Comparison of ENCODE assay signal across 23 cellular contexts in the genomic region with DNA sequence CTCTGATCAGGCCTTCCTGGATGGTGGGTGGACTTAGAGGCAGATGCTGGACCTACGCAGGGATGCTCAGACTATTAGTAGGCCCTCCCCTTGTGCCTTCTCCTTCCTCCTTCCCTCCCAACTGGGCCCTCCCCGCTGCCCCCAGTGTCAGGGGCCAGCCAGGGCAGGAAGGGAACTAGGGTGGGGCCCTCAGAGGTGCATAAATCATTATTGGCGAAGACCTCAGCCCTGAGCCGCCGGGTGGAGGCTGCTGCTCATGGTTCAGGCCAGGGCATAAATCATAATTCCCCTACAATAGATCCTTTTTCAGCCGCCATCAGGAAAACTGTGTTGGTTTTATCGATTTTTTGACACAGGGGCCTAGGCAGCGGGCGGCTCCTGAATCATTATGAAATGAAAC.
"Had no signal": no experiment of that assay in that cellular context is flagged by ENCODE, and none has a peak within 500 bp of the region (broad histone marks: within the 10 kb centered on the region; RNA-seq: fewer than 3 reads in every experiment).

No MANE protein-coding gene starts in this region.

- H3K36me3 ChIP-seq: lower lobe of right lung, right lobe of liver, suprapubic skin, transverse colon, upper lobe of right lung, uterus had no signal

- H3K79me2 ChIP-seq: parathyroid adenoma had no signal

- H3K4me1 ChIP-seq: lower lobe of right lung, parathyroid adenoma, right lobe of liver, suprapubic skin, transverse colon, upper lobe of right lung, uterus had no signal

- ATAC-seq: effector memory CD8-positive, alpha-beta T cell; left ventricle myocardium superior; lower lobe of right lung; natural killer cell; right lobe of liver; stimulated activated naive B cell treated with anti-CD40 and anti-IgM and Interleukin-4, amounts not matched to agents 10 μg/mL and 1 μg/mL and 100 μg/mL, for 72 hours; stimulated activated naive CD8-positive, alpha-beta T cell treated with anti-CD3 and anti-CD28 coated beads, Interleukin-15, amount 100 ng/mL, for 72 hours; upper lobe of right lung had no signal

- H3K27me3 ChIP-seq: right lobe of liver, upper lobe of right lung, uterus had no signal

- H2AFZ ChIP-seq: parathyroid adenoma had no signal

- H3K9me3 ChIP-seq: lower lobe of right lung, right lobe of liver, suprapubic skin, transverse colon, upper lobe of right lung, uterus had no signal

- H3K4me3 ChIP-seq: lower lobe of right lung, right lobe of liver, suprapubic skin, transverse colon, upper lobe of right lung, uterus had no signal

- H3K27me3 Mint-ChIP-seq: stimulated activated naive CD8-positive, alpha-beta T cell treated with anti-CD3 and anti-CD28 coated beads, Interleukin-15, amount 100 ng/mL, for 72 hours had no signal

- H3K4me1 Mint-ChIP-seq: immature natural killer cell; memory B cell; natural killer cell; neural crest cell; stimulated activated naive CD8-positive, alpha-beta T cell treated with anti-CD3 and anti-CD28 coated beads, Interleukin-15, amount 100 ng/mL, for 72 hours had no signal

- H3K27ac Mint-ChIP-seq: effector memory CD8-positive, alpha-beta T cell; immature natural killer cell; memory B cell; natural killer cell; progenitor cell of endocrine pancreas; stimulated activated naive B cell treated with anti-CD40 and anti-IgM and Interleukin-4, amounts not matched to agents 10 μg/mL and 1 μg/mL and 100 μg/mL, for 72 hours; stimulated activated naive CD8-positive, alpha-beta T cell treated with anti-CD3 and anti-CD28 coated beads, Interleukin-15, amount 100 ng/mL, for 72 hours had no signal

- H3K9me3 Mint-ChIP-seq: effector memory CD8-positive, alpha-beta T cell; immature natural killer cell; memory B cell; natural killer cell; neural crest cell; stimulated activated naive B cell treated with anti-CD40 and anti-IgM and Interleukin-4, amounts not matched to agents 10 μg/mL and 1 μg/mL and 100 μg/mL, for 72 hours; stimulated activated naive CD8-positive, alpha-beta T cell treated with anti-CD3 and anti-CD28 coated beads, Interleukin-15, amount 100 ng/mL, for 72 hours had no signal

- H3K27ac ChIP-seq: lower lobe of right lung, parathyroid adenoma, right lobe of liver, suprapubic skin, transverse colon, upper lobe of right lung, uterus had no signal

- DNase-seq: cortex of kidney; effector memory CD8-positive, alpha-beta T cell; hypothalamus; immature natural killer cell; islet precursor cell; kidney glomerular epithelial cell; left ventricle myocardium superior; lower lobe of right lung; natural killer cell; right lobe of liver; small intestine; stimulated activated CD4-positive, alpha-beta T cell treated with anti-CD3 and anti-CD28 coated beads, Interleukin-15, amount 100 ng/mL, for 24 hours; stimulated activated CD4-positive, alpha-beta T cell treated with anti-CD3 and anti-CD28 coated beads, Interleukin-2, amount 100 ng/mL, for 48 hours; stimulated activated naive B cell treated with anti-CD40 and anti-IgM and Interleukin-4, amounts not matched to agents 10 μg/mL and 1 μg/mL and 100 μg/mL, for 72 hours; stimulated activated naive CD8-positive, alpha-beta T cell treated with anti-CD3 and anti-CD28 coated beads, Interleukin-15, amount 100 ng/mL, for 72 hours; transverse colon; upper lobe of right lung; uterus had no signal

- H3K36me3 Mint-ChIP-seq: immature natural killer cell; memory B cell; natural killer cell; stimulated activated naive B cell treated with anti-CD40 and anti-IgM and Interleukin-4, amounts not matched to agents 10 μg/mL and 1 μg/mL and 100 μg/mL, for 72 hours had no signal

- H3K4me3 Mint-ChIP-seq: effector memory CD8-positive, alpha-beta T cell; immature natural killer cell; memory B cell; natural killer cell; neural crest cell; stimulated activated naive B cell treated with anti-CD40 and anti-IgM and Interleukin-4, amounts not matched to agents 10 μg/mL and 1 μg/mL and 100 μg/mL, for 72 hours; stimulated activated naive CD8-positive, alpha-beta T cell treated with anti-CD3 and anti-CD28 coated beads, Interleukin-15, amount 100 ng/mL, for 72 hours had no signal
